Comparison of ENCODE assay signal across 8 cellular contexts in the genomic region with DNA sequence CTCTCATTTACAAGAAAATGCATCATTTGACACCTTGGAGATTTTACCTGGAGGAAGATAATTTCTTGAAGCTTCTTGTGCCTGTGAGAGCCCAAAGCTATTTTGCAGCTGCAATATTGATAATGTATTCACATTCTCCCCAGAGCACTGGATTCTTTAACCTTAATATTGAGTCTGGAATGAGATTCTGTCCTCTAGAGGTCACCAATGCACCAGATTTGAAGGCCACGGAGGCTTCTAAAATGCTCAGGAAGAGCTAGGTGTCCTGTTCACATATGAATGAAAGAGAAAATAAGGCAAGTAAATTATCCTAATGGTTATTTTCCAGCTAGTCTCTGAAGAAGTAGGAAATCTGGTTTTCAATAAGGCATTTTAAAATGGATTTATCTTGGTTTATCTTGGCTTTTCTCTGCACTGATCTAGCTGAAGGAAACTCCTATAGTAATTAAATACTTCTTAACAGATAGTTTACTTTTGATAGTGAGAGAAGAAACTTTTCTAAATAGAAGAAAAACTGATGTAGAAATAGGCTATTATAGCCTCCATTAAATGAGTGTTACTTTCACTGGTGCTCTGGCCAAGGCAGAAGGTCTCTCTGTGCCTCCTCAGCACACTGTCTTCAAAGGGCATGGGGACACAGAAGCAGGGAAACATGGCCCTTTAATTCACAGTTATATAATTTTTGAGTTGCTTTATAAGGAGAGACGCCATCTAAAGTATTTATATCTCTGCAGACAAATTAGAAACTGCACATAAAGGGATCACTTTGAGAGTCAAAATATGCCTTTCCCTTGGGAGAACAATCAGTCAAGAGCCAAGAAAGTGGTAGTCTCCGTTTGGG.
A peak's percentile ranks its signal among the peaks of the same experiment; 100 is the strongest.
DNase-seq lines count a peak whose midpoint lies in the region; ATAC-seq and TF ChIP-seq lines count a peak whose summit lies in the region.

No MANE protein-coding gene starts in this region.

- intact Hi-C loops in Right ventricle myocardium superior (cut with DNase I): loop anchor here (2.0 to 10.0 kb wide), 4 partner anchors 103 to 681 kb away; partner anchors contain the start of gene PLK2

- peak; percentile 71 for ATAC-seq in GM21786 (IDR thresholded peaks at IDR 0.05; ENCODE audit: unreplicated experiment)
- ATAC-seq in WTC11: peak; percentile 84
- ATAC-seq in Right ventricle myocardium superior (ENCODE audit: poor library complexity): peak; percentile 87
- ATAC-seq in HG02642 (IDR thresholded peaks at IDR 0.05; ENCODE audit: poor library complexity, unreplicated experiment): no peak

- POLR2A ChIA-PET in WTC11 (lab: Charles Lee): interaction anchor here (1.1 kb wide), 1 partner anchor 681 kb away, joined by 4 read pairs; no protein-coding TSS in a partner anchor

- H3K27ac Mint-ChIP-seq in WTC11: no peak overlapping the region
- H3K27ac Mint-ChIP-seq in progenitor cell of endocrine pancreas: no peak overlapping the region

- H3K36me3 Mint-ChIP-seq in WTC11: no peaks in the 10 kb centered on the region
- no peaks in the 10 kb centered on the region for H3K36me3 Mint-ChIP-seq in progenitor cell of endocrine pancreas (ENCODE audit: insufficient read depth)

- H3K9me3 Mint-ChIP-seq in WTC11 (no peaks in the 10 kb centered on the region), progenitor cell of endocrine pancreas (ENCODE audit: low read depth) (no peaks in the 10 kb centered on the region)

- no peak overlapping the region for H3K4me3 Mint-ChIP-seq in WTC11
- H3K4me3 Mint-ChIP-seq in progenitor cell of endocrine pancreas (ENCODE audit: low read depth): no peak overlapping the region

- no peaks in the 10 kb centered on the region for H3K27me3 Mint-ChIP-seq in WTC11 (ENCODE audit: low read depth)
- no peaks in the 10 kb centered on the region for H3K27me3 Mint-ChIP-seq in progenitor cell of endocrine pancreas

- TF ChIP-seq CTCF in WTC11 (IDR thresholded peaks at IDR 0.05) (peak; percentile 45; the same call in 1 of the 2 replicates), progenitor cell of endocrine pancreas (IDR thresholded peaks at IDR 0.05; ENCODE audit: unreplicated experiment) (peak; percentile 69)

- CTCF ChIA-PET in WTC11 (lab: Charles Lee): interaction anchor here (0.6 to 5.3 kb wide), 28 partner anchors 10 to 687 kb away, joined by 3 to 65 read pairs (median 4); partner anchors contain the start of gene PLK2

- peak; percentile 24 to 75 (median 73) for DNase-seq in NCI-H1417 (lab: John Stamatoyannopoulos, UW)
- no peak for DNase-seq in NCI-H1417 treated with DMSO at 0.1 percent for 48 hours (lab: John Stamatoyannopoulos, UW)
- peak; percentile 8 for DNase-seq in NCI-H187 treated with DMSO at 0.1 percent for 48 hours (lab: John Stamatoyannopoulos, UW)
- peak; percentile 32 for DNase-seq in WTC11 (ENCODE audit: low spot score)
- no peak for DNase-seq in Right ventricle myocardium superior
- no peak for DNase-seq in progenitor cell of endocrine pancreas (ENCODE audit: low spot score, unreplicated experiment)

- H3K4me1 Mint-ChIP-seq in WTC11: peaks cover 18% of the 10 kb centered on the region
- peaks cover 37% of the 10 kb centered on the region for H3K4me1 Mint-ChIP-seq in progenitor cell of endocrine pancreas (ENCODE audit: low read depth)

TF ChIP-seq in WTC11, 78 proteins besides CTCF, POLR2A, EP300 and RAD21:
- TF ChIP-seq RELA (CRISPR knock-in tag; IDR thresholded peaks at IDR 0.05; ENCODE audit: borderline replicate concordance): no peak
- no peak for TF ChIP-seq NFE2L1 (CRISPR knock-in tag; IDR thresholded peaks at IDR 0.05)
- no peak for TF ChIP-seq ZNF423 (CRISPR knock-in tag; IDR thresholded peaks at IDR 0.05)
- no peak for TF ChIP-seq MXD4 (CRISPR knock-in tag; IDR thresholded peaks at IDR 0.05; ENCODE audit: borderline replicate concordance)

Comparison
In these comparisons a context has a peak if more than half of its experiments do, and no peak if none do; other contexts are left out.
1. DNase-seq: peak in NCI-H1417 (3 of 3), NCI-H187 treated with DMSO at 0.1 percent for 48 hours (single experiment) and WTC11 (single experiment); none in NCI-H1417 treated with DMSO at 0.1 percent for 48 hours (single experiment), Right ventricle myocardium superior (single experiment) and progenitor cell of endocrine pancreas (single experiment).